In genomic region chr19:49590071-49590970, GRCh38 we compare ENCODE assay signal across 8 cellular contexts. TPM values are rescaled to one million over a fixed set of nuclear protein-coding genes. Genes with fewer than 3 reads are reported as not detected.
DNase-seq lines count a peak whose midpoint lies in the region; ATAC-seq, FAIRE-seq and TF ChIP-seq lines count a peak whose summit lies in the region.

No MANE protein-coding gene starts in this region.

- H3K4me1 ChIP-seq in PC-3 (ENCODE audit: insufficient read depth, low read length) (peaks cover 7% of the 10 kb centered on the region; the same call in 1 of the 2 replicates), esophagus (ENCODE audit: control insufficient read depth in 2 of 2, insufficient read depth in 2 of 2, low read length in 1 of 2) (peaks cover 3% of the 10 kb centered on the region in 2 donors), mucosa of stomach (ENCODE audit: control insufficient read depth, insufficient read depth, low read length) (peaks cover 20% of the 10 kb centered on the region)

- 0% methylated on average over 50 to 58 of the region's 58 CpGs for WGBS in esophagus, 2 donors

- H3K27me3 ChIP-seq in PC-3 (ENCODE audit: low read length) (no peaks in the 10 kb centered on the region), esophagus (ENCODE audit: control insufficient read depth in 1 of 2, insufficient read depth in 2 of 2, low read length in 2 of 2) (no peaks in the 10 kb centered on the region), mucosa of stomach (ENCODE audit: control insufficient read depth, insufficient read depth, low read length) (no peaks in the 10 kb centered on the region)

- peak overlapping the region; percentile 77 to 97 (median 92) for H3K4me3 Mint-ChIP-seq in IgD-negative memory B cell
- peak overlapping the region; percentile 86 for H3K4me3 Mint-ChIP-seq in activated T-cell treated with anti-CD3 and anti-CD28 coated beads, Interleukin-2, amount 50 U/mL, for 24 hours

- H3K4me3 ChIP-seq in PC-3 (ENCODE audit: low read length) (peak overlapping the region; percentile 70), esophagus (ENCODE audit: low read depth in 1 of 2, low read length in 2 of 2) (peak overlapping the region; percentile 58 to 77), mucosa of stomach (ENCODE audit: low read length) (peak overlapping the region; percentile 72)

- H3K27ac Mint-ChIP-seq in IgD-negative memory B cell: peak overlapping the region; percentile 85 to 95 (median 92)
- peak overlapping the region; percentile 93 for H3K27ac Mint-ChIP-seq in activated T-cell treated with anti-CD3 and anti-CD28 coated beads, Interleukin-2, amount 50 U/mL, for 24 hours

- H3K4me2 ChIP-seq in PC-3 (ENCODE audit: low read length): peak overlapping the region; percentile 96

- H3K4me1 Mint-ChIP-seq in IgD-negative memory B cell: peaks cover 10 to 25% (median 19%) of the 10 kb centered on the region in 3 donors
- peaks cover 36% of the 10 kb centered on the region for H3K4me1 Mint-ChIP-seq in activated T-cell treated with anti-CD3 and anti-CD28 coated beads, Interleukin-2, amount 50 U/mL, for 24 hours (ENCODE audit: low read depth)

- H3K36me3 Mint-ChIP-seq in IgD-negative memory B cell: peaks cover 2% of the 10 kb centered on the region
- H3K36me3 Mint-ChIP-seq in activated T-cell treated with anti-CD3 and anti-CD28 coated beads, Interleukin-2, amount 50 U/mL, for 24 hours (ENCODE audit: low read depth): peaks cover 33% of the 10 kb centered on the region

- H3K9me3 ChIP-seq in PC-3 (ENCODE audit: low read length): no peaks in the 10 kb centered on the region
- no peaks in the 10 kb centered on the region for H3K9me3 ChIP-seq in esophagus (ENCODE audit: control insufficient read depth in 2 of 2, insufficient read depth in 1 of 2, low read depth in 1 of 2, low read length in 1 of 2)
- H3K9me3 ChIP-seq in mucosa of stomach (ENCODE audit: control insufficient read depth, low read length): no peaks in the 10 kb centered on the region

- H3K79me2 ChIP-seq in PC-3 (ENCODE audit: low read length): peaks cover 39% of the 10 kb centered on the region

- H3F3A ChIP-seq in PC-3 (ENCODE audit: low read length, unreplicated experiment): no peaks in the 10 kb centered on the region

- H4K20me1 ChIP-seq in PC-3 (ENCODE audit: low read length): peaks cover 6% of the 10 kb centered on the region; the same call in 1 of the 2 replicates

- TF ChIP-seq CTCF in D721Med (IDR thresholded peaks at IDR 0.05; ENCODE audit: insufficient read depth, missing control alignments) (no peak), PC-3 (conservative IDR thresholded peaks at IDR 0.05; ENCODE audit: low read depth, low read length) (no peak)

- peak overlapping the region; percentile 71 for H2AFZ ChIP-seq in PC-3 (ENCODE audit: low read length)

- H3K27ac ChIP-seq in PC-3 (ENCODE audit: low read length) (peak overlapping the region; percentile 85), esophagus (ENCODE audit: low read depth in 2 of 2, low read length in 1 of 2) (peak overlapping the region; percentile 92 to 96)

- H3K9ac ChIP-seq in PC-3 (ENCODE audit: low read length) (peak overlapping the region; percentile 89), mucosa of stomach (ENCODE audit: low read length) (peak overlapping the region; percentile 64)

- CTCF ChIA-PET in PC-3 (lab: Charles Lee): interaction anchor here (0.6 kb wide), 1 partner anchor 44 kb away, joined by 3 read pairs; no protein-coding TSS in a partner anchor

- FAIRE-seq in D721Med (lab: Jason Lieb, UNC): no peak

- no peaks in the 10 kb centered on the region for H3K27me3 Mint-ChIP-seq in IgD-negative memory B cell
- H3K27me3 Mint-ChIP-seq in activated T-cell treated with anti-CD3 and anti-CD28 coated beads, Interleukin-2, amount 50 U/mL, for 24 hours: no peaks in the 10 kb centered on the region

- H3K36me3 ChIP-seq in PC-3 (ENCODE audit: low read depth, low read length) (peaks cover 12% of the 10 kb centered on the region; the same call in 1 of the 2 replicates), esophagus (ENCODE audit: control insufficient read depth in 2 of 2, insufficient read depth in 2 of 2, low read length in 1 of 2) (peaks cover 0 to 6% of the 10 kb centered on the region in 2 donors), mucosa of stomach (ENCODE audit: control insufficient read depth, insufficient read depth, low read length) (no peaks in the 10 kb centered on the region)

- no peaks in the 10 kb centered on the region for H3K9me2 ChIP-seq in PC-3 (replicated peaks; ENCODE audit: low read length)

- POLR2A ChIA-PET in PC-3 (lab: Charles Lee; ENCODE audit: unreplicated experiment): interaction anchor here (0.7 to 1.0 kb wide), 3 partner anchors 50 to 712 kb away, joined by 3 to 9 read pairs (median 4); partner anchors contain the start of genes RRAS and SCAF1

- intact Hi-C loops in PC-3 (cut with micrococcal nuclease): loop anchor here (1.0 to 2.0 kb wide), 4 partner anchors 10 to 86 kb away; partner anchors contain the start of genes BCL2L12, IRF3, NOSIP and PRMT1

- ATAC-seq in GM21423 (IDR thresholded peaks at IDR 0.05; ENCODE audit: unreplicated experiment): peak; percentile 59
- ATAC-seq in PC-3: peak; percentile 77

- no peaks in the 10 kb centered on the region for H3K9me3 Mint-ChIP-seq in IgD-negative memory B cell
- H3K9me3 Mint-ChIP-seq in activated T-cell treated with anti-CD3 and anti-CD28 coated beads, Interleukin-2, amount 50 U/mL, for 24 hours: no peaks in the 10 kb centered on the region

- DNase-seq in D721Med (ENCODE audit: insufficient read length, low spot score) (peak; percentile 85), PC-3 (peak; percentile 99)
- DNase-seq in activated T-cell treated with anti-CD3 and anti-CD28 coated beads, Interleukin-2, amount 50 U/mL, for 24 hours: peak; percentile 92
- peak; percentile 95 for DNase-seq in stimulated activated CD8-positive, alpha-beta memory T cell treated with anti-CD3 and anti-CD28 coated beads, Interleukin-4, amount 100 ng/mL, for 48 hours

- BruUV-seq in PC-3 (replicated peaks; lab: Mats Ljungman, UMichigan): TSS peak; percentile 94

RNA-seq across cellular contexts. Expression of gene PRR12, which starts 0.7 kb away (rescaled TPM):
- 0.70 TPM for polyA plus RNA-seq in IgD-negative memory B cell
- 14.6 and 25.7 TPM in 2 replicates for total RNA-seq in PC-3 (2014; rRNA removed)
- polyA plus RNA-seq in esophagus: 10 to 100 TPM in 1 of 2 donors, 1 to 10 TPM in 1; 4.8 to 11.2 TPM

RNA-seq across cellular contexts. Expression of gene PRRG2, which starts 9.2 kb away (rescaled TPM):
- 0.26 TPM for polyA plus RNA-seq in IgD-negative memory B cell
- total RNA-seq in PC-3 (2014; rRNA removed): 16.4 and 17.0 TPM in 2 replicates
- polyA plus RNA-seq in esophagus: 10 to 100 TPM; 10.1 to 12.7 TPM

RNA-seq across cellular contexts. Expression of gene NOSIP, which starts 10.0 kb away (rescaled TPM):
- polyA plus RNA-seq in IgD-negative memory B cell: 144 TPM
- total RNA-seq in PC-3 (2014; rRNA removed): 195 and 214 TPM in 2 replicates
- polyA plus RNA-seq in esophagus: 10 to 100 TPM; 57.9 to 61.8 TPM

RNA-seq across cellular contexts. Expression of gene RRAS, which starts 49.6 kb away (rescaled TPM):
- polyA plus RNA-seq in IgD-negative memory B cell (18.4 TPM), esophagus (10 to 100 TPM; 45.1 to 46.0 TPM)
- total RNA-seq in PC-3 (2014; rRNA removed): 24.0 and 32.0 TPM in 2 replicates

RNA-seq across cellular contexts. Expression of gene SCAF1, which starts 51.7 kb away (rescaled TPM):
- polyA plus RNA-seq in IgD-negative memory B cell (3.4 TPM), esophagus (10 to 100 TPM; 16.9 to 26.7 TPM)
- total RNA-seq in PC-3 (2014; rRNA removed): 46.8 and 78.6 TPM in 2 replicates

Comparison
In these comparisons a context has a peak if more than half of its experiments do, and no peak if none do; other contexts are left out.
1. Peak in every context shown above with its lines: DNase-seq, ATAC-seq, H3K4me3 ChIP-seq and H3K27ac ChIP-seq.